Comparison of ENCODE assay signal across 9 cellular contexts in genomic region chr5:20307391-20307790, GRCh38.
"Had no signal": no experiment of that assay in that cellular context is flagged by ENCODE, and none has a peak within 500 bp of the region (broad histone marks: within the 10 kb centered on the region; RNA-seq: fewer than 3 reads in every experiment).

No MANE protein-coding gene starts in this region.

- H3K9ac ChIP-seq: GM23248 had no signal

- ATAC-seq: K562 had no signal

- H2AFZ ChIP-seq: GM23248 had no signal

- H3K27ac ChIP-seq: GM23248 had no signal

- FAIRE-seq: H54, HTR-8/SVneo, K562 had no signal

- DNase-seq: GM23248, GOT3, H9, HCEC 1CT, IMR-90, KG1 had no signal

- H3K4me3 ChIP-seq: GM23248, K562 had no signal
